Comparison of ENCODE assay signal across 18 cellular contexts in genomic region chr1:237038211-237038610, GRCh38. TPM values are rescaled to one million over a fixed set of nuclear protein-coding genes. Genes with fewer than 3 reads are reported as not detected.
DNase-seq lines count a peak whose midpoint lies in the region; ATAC-seq and TF ChIP-seq lines count a peak whose summit lies in the region.
"Had no signal": no experiment of that assay in that cellular context is flagged by ENCODE, and none has a peak within 500 bp of the region (broad histone marks: within the 10 kb centered on the region; RNA-seq: fewer than 3 reads in every experiment).

No MANE protein-coding gene starts in this region.

- no peak overlapping the region for H3K9ac ChIP-seq in mesendoderm (ENCODE audit: low read length)

- peak; percentile 39 for DNase-seq in left ventricle myocardium superior
- DNase-seq in left cardiac atrium, result no peak
- DNase-seq in ascending aorta (ENCODE audit: low spot score in 2 of 2), result no peak
- DNase-seq in mesendoderm, result no peak
- no peak for DNase-seq in NCI-H1930 (lab: John Stamatoyannopoulos, UW)
- no peak for DNase-seq in foreskin melanocyte
- no peak for DNase-seq in testis
- DNase-seq: Calu3; CD4-positive, alpha-beta memory T cell; COR-L47; DMS53; DMS79 treated with DMSO at 0.1 percent for 48 hours; GOT3 had no signal

- ATAC-seq in left ventricle myocardium superior (no peak), left cardiac atrium (no peak)

- peaks cover 0 to 2% of the 10 kb centered on the region in 2 donors for H3K4me1 ChIP-seq in ascending aorta
- no peaks in the 10 kb centered on the region for H3K4me1 ChIP-seq in mesendoderm (ENCODE audit: control insufficient read depth, low read depth, low read length)
- H3K4me1 ChIP-seq in testis, result no peaks in the 10 kb centered on the region
- H3K4me1 ChIP-seq: HAP-1 had no signal

- intact Hi-C loops in left ventricle myocardium superior (cut with micrococcal nuclease) (no loop called here), left cardiac atrium (cut with DNase I) (no loop called here), ascending aorta (cut with DNase I) (no loop called here), testis (cut with DNase I; ENCODE audit: low total_unique reads) (no loop called here)

- H3K36me3 ChIP-seq in ascending aorta, result no peaks in the 10 kb centered on the region
- no peaks in the 10 kb centered on the region for H3K36me3 ChIP-seq in mesendoderm (ENCODE audit: control insufficient read depth, insufficient read depth, low read length)
- H3K36me3 ChIP-seq in testis (ENCODE audit: low read depth, missing control alignments), result no peaks in the 10 kb centered on the region
- H3K36me3 ChIP-seq: HAP-1 had no signal

- H3K4me3 ChIP-seq in ascending aorta, result peak overlapping the region in 1 of 2 donors; percentile 20
- H3K4me3 ChIP-seq in mesendoderm (ENCODE audit: low read length), result no peak overlapping the region
- H3K4me3 ChIP-seq in testis, result no peak overlapping the region
- H3K4me3 ChIP-seq: HAP-1 had no signal

- no CpG with 5 or more reads among the region's 6 CpGs for whole genome bisulfite sequencing in mesendoderm (ENCODE audit: extremely low coverage, insufficient coverage, low lambda C conversion rate)
- WGBS in testis, 2 donors, result 71 to 79% methylated on average over 6 of the region's 6 CpGs

- H3K23ac ChIP-seq in mesendoderm (ENCODE audit: low read length), result no peak overlapping the region

- H3K27me3 ChIP-seq in ascending aorta (no peaks in the 10 kb centered on the region), mesendoderm (ENCODE audit: insufficient read depth, low read length, poor library complexity) (no peaks in the 10 kb centered on the region), testis (no peaks in the 10 kb centered on the region)

- no peak for TF ChIP-seq CTCF in ascending aorta (IDR thresholded peaks at IDR 0.05)
- no peak for TF ChIP-seq CTCF in testis (IDR thresholded peaks at IDR 0.05)

- no peak overlapping the region for H3K56ac ChIP-seq in mesendoderm (ENCODE audit: low read length)

- no peak overlapping the region for H3K4me2 ChIP-seq in mesendoderm (ENCODE audit: low read length)

- no peak overlapping the region for H2BK120ac ChIP-seq in mesendoderm (ENCODE audit: low read depth, low read length)

- no peak overlapping the region for H4K5ac ChIP-seq in mesendoderm (ENCODE audit: low read length)

- no peak overlapping the region for H2BK15ac ChIP-seq in mesendoderm (replicated peaks; ENCODE audit: low read depth)

- H3K79me1 ChIP-seq in mesendoderm (ENCODE audit: low read length), result peaks cover 3% of the 10 kb centered on the region

- H4K8ac ChIP-seq in mesendoderm (ENCODE audit: low read depth, low read length), result no peak overlapping the region

- H3K27ac ChIP-seq in ascending aorta, result peak overlapping the region; percentile 45 to 49
- H3K27ac ChIP-seq in mesendoderm (ENCODE audit: low read depth, low read length), result no peak overlapping the region
- H3K27ac ChIP-seq in testis, result no peak overlapping the region

- TF ChIP-seq POLR2A in testis (IDR thresholded peaks at IDR 0.05), result no peak

- peaks cover 8% of the 10 kb centered on the region for H3K79me2 ChIP-seq in mesendoderm (ENCODE audit: control insufficient read depth, insufficient read depth, low read length)

- no peak overlapping the region for H2AK5ac ChIP-seq in mesendoderm (ENCODE audit: low read length)

- H2BK5ac ChIP-seq in mesendoderm (ENCODE audit: low read length), result no peak overlapping the region

- no peaks in the 10 kb centered on the region for H3K9me3 ChIP-seq in ascending aorta
- H3K9me3 ChIP-seq in testis, result no peaks in the 10 kb centered on the region
- H3K9me3 ChIP-seq: HAP-1 had no signal

- H3K4ac ChIP-seq in mesendoderm (ENCODE audit: low read depth, low read length), result no peak overlapping the region

- peak overlapping the region; percentile 12 for H3K18ac ChIP-seq in mesendoderm (ENCODE audit: low read length)

RNA-seq across cellular contexts. Expression of gene RYR2, which starts 3.8 kb away (rescaled TPM):
- total RNA-seq in left ventricle myocardium superior (828 TPM), left cardiac atrium (100 to 1,000 TPM; 433 to 446 TPM), ascending aorta (15.2 TPM), testis (1 to 10 TPM; 9.1 to 9.5 TPM)
- polyA plus RNA-seq in mesendoderm (2013, experiment 1 of 2), result 5.0 TPM
- polyA plus RNA-seq in mesendoderm (2013, experiment 2 of 2), result 4.5 TPM
- 5.4 TPM for polyA plus RNA-seq in testis (ENCODE audit: insufficient read depth, low read depth, low replicate concordance)
- total RNA-seq: CD4-positive, alpha-beta memory T cell had no signal
- polyA plus RNA-seq: BJ; CD4-positive, alpha-beta memory T cell had no signal

RNA-seq across cellular contexts. Expression of gene MT1HL1, which starts 34.0 kb away (rescaled TPM):
- not detected for total RNA-seq in left ventricle myocardium superior
- total RNA-seq in left cardiac atrium, result not detected
- not detected for total RNA-seq in ascending aorta
- not detected for polyA plus RNA-seq in mesendoderm (2013, experiment 1 of 2)
- polyA plus RNA-seq in mesendoderm (2013, experiment 2 of 2), result not detected
- not detected for total RNA-seq in testis
- polyA plus RNA-seq in testis (ENCODE audit: insufficient read depth, low read depth, low replicate concordance), result not detected
- total RNA-seq: A172; A673; Calu3; CD4-positive, alpha-beta memory T cell; Daoy had no signal
- polyA plus RNA-seq: BJ; CD4-positive, alpha-beta memory T cell had no signal

Comparison
In these comparisons a context has a peak if more than half of its experiments do, and no peak if none do; other contexts are left out.
1. H3K27ac ChIP-seq: peak in ascending aorta (2 of 2); none in mesendoderm (single experiment) and testis (0 of 2).
2. RNA of gene RYR2, which starts 3.8 kb away (total RNA-seq): 828 TPM in left ventricle myocardium superior (single experiment) and 433 to 446 TPM in left cardiac atrium; 15.2 TPM in ascending aorta (single experiment) and 9.1 to 9.5 TPM in testis; every median in the first group is over 10 times any median in the second.